In the genomic region with DNA sequence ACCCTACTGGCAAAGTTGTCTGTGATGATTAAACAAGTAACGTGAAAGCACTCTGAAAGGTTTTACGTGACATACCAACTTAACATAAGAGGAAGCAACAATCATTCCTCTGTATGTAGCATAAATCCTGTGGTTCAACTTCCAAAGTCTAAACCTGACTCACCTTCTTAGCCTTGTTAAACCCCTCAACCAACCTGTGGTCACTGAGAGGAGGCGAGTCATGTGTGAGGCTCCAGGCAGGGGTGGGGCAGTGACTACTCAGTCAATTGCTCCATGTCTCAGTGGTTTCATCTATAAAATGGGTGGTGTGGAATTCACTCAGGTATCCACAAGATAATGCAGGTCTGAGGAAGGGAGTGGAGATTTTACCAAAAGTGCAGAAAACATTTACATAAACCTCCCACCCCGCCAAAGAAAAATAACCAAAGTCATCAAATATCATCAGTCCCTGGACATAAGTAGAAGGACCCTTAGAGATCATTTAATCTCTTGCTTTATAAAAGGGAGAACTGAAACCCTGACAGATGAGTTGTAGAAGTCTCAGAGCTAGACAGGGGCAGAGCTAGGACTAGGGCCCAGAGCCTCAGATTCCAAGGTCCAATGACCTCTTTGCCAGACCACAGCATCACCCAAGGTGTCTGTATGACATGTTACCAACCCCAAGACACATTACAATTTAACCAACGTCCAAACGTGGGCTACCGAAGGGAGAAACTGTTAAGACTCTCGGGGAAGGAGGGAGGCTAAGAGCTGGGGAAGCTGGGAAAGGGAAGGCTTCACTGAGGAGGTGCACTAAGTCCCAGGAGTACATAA, we compare ENCODE assay signal across 8 cellular contexts. TPM values are rescaled to one million over a fixed set of nuclear protein-coding genes. Genes with fewer than 3 reads are reported as not detected.
DNase-seq lines count a peak whose midpoint lies in the region; ATAC-seq and TF ChIP-seq lines count a peak whose summit lies in the region.

No MANE protein-coding gene starts in this region.

- H3K4me1 Mint-ChIP-seq in activated CD4-positive, alpha-beta T cell treated with anti-CD3 and anti-CD28 coated beads for 36 hours, result peaks cover 46% of the 10 kb centered on the region

- H3K4me3 Mint-ChIP-seq in activated CD4-positive, alpha-beta T cell treated with anti-CD3 and anti-CD28 coated beads for 36 hours, result peak overlapping the region; percentile 43

- intact Hi-C loops in activated CD4-positive, alpha-beta T cell treated with anti-CD3 and anti-CD28 coated beads for 36 hours (cut with DNase I, micrococcal nuclease), result loop anchor here (1.0 to 10.0 kb wide), 3 partner anchors 14 to 439 kb away; partner anchors contain the start of gene AAK1 (in 1 of the 2)
- intact Hi-C loops in esophagus squamous epithelium (cut with DNase I), result loop anchor here (10.0 kb wide), 1 partner anchor 339 kb away; the partner anchor contains the start of gene ANXA4

- H3K27me3 Mint-ChIP-seq in activated CD4-positive, alpha-beta T cell treated with anti-CD3 and anti-CD28 coated beads for 36 hours, result no peaks in the 10 kb centered on the region

- CTCF ChIA-PET in activated CD4-positive, alpha-beta T cell treated with anti-CD3 and anti-CD28 coated beads for 36 hours (lab: Charles Lee), result interaction anchor here (1.3 to 8.7 kb wide), 5 partner anchors 12 to 177 kb away, joined by 3 to 94 read pairs (median 26); partner anchors contain the start of gene MXD1
- CTCF ChIA-PET in HEK293T (lab: Yijun Ruan, JAX), result no interaction called here

- ATAC-seq in GM19025 (IDR thresholded peaks at IDR 0.05; ENCODE audit: low read depth, unreplicated experiment) (peak; percentile 39), HG03432 (IDR thresholded peaks at IDR 0.05; ENCODE audit: unreplicated experiment) (peak; percentile 30)
- ATAC-seq in activated CD4-positive, alpha-beta T cell treated with anti-CD3 and anti-CD28 coated beads for 36 hours, result peak; percentile 45

- TF ChIP-seq CTCF in esophagus squamous epithelium (IDR thresholded peaks at IDR 0.05), result no peak

- H3K27ac Mint-ChIP-seq in activated CD4-positive, alpha-beta T cell treated with anti-CD3 and anti-CD28 coated beads for 36 hours, result peak overlapping the region; percentile 89

- H3K4me3 ChIP-seq in esophagus squamous epithelium, result no peak overlapping the region

- H3K9me3 Mint-ChIP-seq in activated CD4-positive, alpha-beta T cell treated with anti-CD3 and anti-CD28 coated beads for 36 hours (ENCODE audit: low read depth), result no peaks in the 10 kb centered on the region

- H3K9me3 ChIP-seq in esophagus squamous epithelium, result no peaks in the 10 kb centered on the region

- 52 to 59% methylated on average over 7 to 8 of the region's 8 CpGs for WGBS in esophagus squamous epithelium, 2 donors

- H3K4me1 ChIP-seq in esophagus squamous epithelium, result peaks cover 23 to 76% (median 43%) of the 10 kb centered on the region in 3 donors

- peak overlapping the region; percentile 98 to 100 (median 100) for H3K27ac ChIP-seq in esophagus squamous epithelium

- no peaks in the 10 kb centered on the region for H3K27me3 ChIP-seq in esophagus squamous epithelium

- peak; percentile 81 for DNase-seq in activated CD4-positive, alpha-beta T cell treated with anti-CD3 and anti-CD28 coated beads for 36 hours
- DNase-seq in esophagus squamous epithelium (lab: John Stamatoyannopoulos, UW) (no peak), NCI-H1092 treated with DMSO at 0.1 percent for 48 hours (lab: John Stamatoyannopoulos, UW) (no peak), HEK293T (ENCODE audit: extremely low spot score) (no peak), hepatic stellate cell (ENCODE audit: low spot score) (no peak)
- DNase-seq in stimulated activated CD4-positive, alpha-beta T cell treated with anti-CD3 and anti-CD28 coated beads, Interleukin-4, amount 100 ng/mL, for 48 hours (ENCODE audit: low read depth in 2 of 2), result peak; percentile 42 to 59

- H3K36me3 ChIP-seq in esophagus squamous epithelium, result peaks cover 0 to 55% (median 0%) of the 10 kb centered on the region in 3 donors

- no peak for TF ChIP-seq POLR2A in esophagus squamous epithelium (IDR thresholded peaks at IDR 0.05)

- peaks cover 61% of the 10 kb centered on the region for H3K36me3 Mint-ChIP-seq in activated CD4-positive, alpha-beta T cell treated with anti-CD3 and anti-CD28 coated beads for 36 hours (ENCODE audit: low read depth)

- POLR2A ChIA-PET in activated CD4-positive, alpha-beta T cell treated with anti-CD3 and anti-CD28 coated beads for 36 hours (lab: Charles Lee), result interaction anchor here (0.8 to 2.3 kb wide), 5 partner anchors 14 to 168 kb away, joined by 3 to 10 read pairs (median 3); partner anchors contain the start of gene MXD1
- POLR2A ChIA-PET in HEK293T (lab: Yijun Ruan, JAX), result interaction anchor here (1.0 to 2.8 kb wide), 2 partner anchors 59 to 170 kb away, joined by 3 to 25 read pairs; no protein-coding TSS in a partner anchor

TF ChIP-seq in HEK293T, 16 proteins besides CTCF, POLR2A, EP300 and RAD21:
- TF ChIP-seq PKNOX1 (IDR thresholded peaks at IDR 0.05) (no peak), LEF1 (IDR thresholded peaks at IDR 0.05; ENCODE audit: borderline replicate concordance) (no peak), FOXA1 (IDR thresholded peaks at IDR 0.05) (no peak), ARNT (IDR thresholded peaks at IDR 0.05) (no peak), NFRKB (IDR thresholded peaks at IDR 0.05) (no peak), CTBP1 (IDR thresholded peaks at IDR 0.05; ENCODE audit: borderline replicate concordance) (no peak), ZNF384 (IDR thresholded peaks at IDR 0.05) (no peak), TARDBP (IDR thresholded peaks at IDR 0.05) (no peak), SUZ12 (IDR thresholded peaks at IDR 0.05) (no peak), FOXM1 (IDR thresholded peaks at IDR 0.05; ENCODE audit: borderline replicate concordance) (no peak), FOXK2 (IDR thresholded peaks at IDR 0.05) (no peak), L3MBTL2 (conservative IDR thresholded peaks at IDR 0.05) (no peak), ELF4 (IDR thresholded peaks at IDR 0.05) (no peak), BHLHE40 (IDR thresholded peaks at IDR 0.05; ENCODE audit: borderline replicate concordance) (no peak), HDGF (IDR thresholded peaks at IDR 0.05; ENCODE audit: borderline replicate concordance) (no peak), SP1 (IDR thresholded peaks at IDR 0.05) (no peak)

RNA-seq across cellular contexts. Expression of gene PCBP1, which starts 3.7 kb away (rescaled TPM):
- 100 to 1,000 TPM; 417 to 450 TPM for total RNA-seq in activated CD4-positive, alpha-beta T cell treated with anti-CD3 and anti-CD28 coated beads for 36 hours
- total RNA-seq in esophagus squamous epithelium, result 100 to 1,000 TPM in 3 of 4 donors, 10 to 100 TPM in 1; 96.8 to 205 (median 177) TPM

Comparison
In these comparisons a context has a peak if more than half of its experiments do, and no peak if none do; other contexts are left out.
1. DNase-seq: peak in activated CD4-positive, alpha-beta T cell treated with anti-CD3 and anti-CD28 coated beads for 36 hours (single experiment) and stimulated activated CD4-positive, alpha-beta T cell treated with anti-CD3 and anti-CD28 coated beads, Interleukin-4, amount 100 ng/mL, for 48 hours (2 of 2); none in esophagus squamous epithelium (single experiment), NCI-H1092 treated with DMSO at 0.1 percent for 48 hours (single experiment), HEK293T (single experiment) and hepatic stellate cell (single experiment).
2. Peak in every context shown above with its lines, with median percentiles within 50 percentile points of each other: ATAC-seq.